In the genomic region with DNA sequence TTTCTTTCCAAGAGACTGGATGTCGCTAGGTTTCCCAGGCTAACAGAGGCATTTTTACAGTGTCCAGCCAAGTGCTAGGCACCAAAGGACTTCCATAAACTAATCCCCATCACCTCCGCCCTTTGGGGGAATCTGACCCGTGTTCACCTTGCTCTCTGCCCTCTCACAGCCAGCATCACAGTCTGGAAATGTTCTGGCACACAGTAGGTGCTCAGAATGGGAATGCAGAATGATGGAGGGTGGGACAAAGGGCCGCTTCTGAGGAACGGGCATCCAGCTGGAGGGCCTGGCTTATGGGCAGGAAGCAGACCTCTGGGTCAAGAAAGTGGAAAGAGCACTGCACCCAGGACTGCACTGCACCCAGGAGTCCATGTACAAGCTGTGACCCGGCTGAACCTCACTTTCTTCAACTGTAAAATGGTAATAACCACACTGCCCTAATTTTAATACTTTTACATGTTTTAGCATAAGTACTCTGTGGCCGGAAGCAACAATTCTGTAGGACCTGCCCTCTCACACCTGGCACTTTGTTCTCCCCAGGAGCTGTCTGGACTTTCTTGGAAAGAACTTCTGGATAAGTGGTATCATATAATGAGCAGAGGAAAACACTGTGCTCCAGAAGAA, we compare ENCODE assay signal across 9 cellular contexts. TPM values are rescaled to one million over a fixed set of nuclear protein-coding genes. Genes with fewer than 3 reads are reported as not detected.
A peak's percentile ranks its signal among the peaks of the same experiment; 100 is the strongest.
DNase-seq lines count a peak whose midpoint lies in the region; ATAC-seq, FAIRE-seq and TF ChIP-seq lines count a peak whose summit lies in the region.
"Had no signal": no experiment of that assay in that cellular context is flagged by ENCODE, and none has a peak within 500 bp of the region (broad histone marks: within the 10 kb centered on the region; RNA-seq: fewer than 3 reads in every experiment).

No MANE protein-coding gene starts in this region.

- peak overlapping the region; percentile 70 for H2AFZ ChIP-seq in GM12878 (ENCODE audit: control insufficient read depth, low read depth, low read length)

- H3K4me3 ChIP-seq in right atrium auricular region (peak overlapping the region; percentile 45 to 73), GM12878 (no peak overlapping the region), mesendoderm (ENCODE audit: low read length) (no peak overlapping the region), uterus (peak overlapping the region; percentile 35 to 60)
- H3K4me3 ChIP-seq: MG63 had no signal

- no peak overlapping the region for H2AK5ac ChIP-seq in mesendoderm (ENCODE audit: low read length)

- CTCF ChIA-PET in GM12878 (lab: Yijun Ruan, JAX): interaction anchor here (0.8 to 7.6 kb wide), 12 partner anchors 12 to 163 kb away, joined by 3 to 52 read pairs (median 4); a partner anchor contains a TSS

- 8% methylated on average over 7 of the region's 7 CpGs for WGBS in GM12878 (ENCODE audit: insufficient coverage, insufficient replicate concordance, low lambda C conversion rate, missing lambda C conversion rate)
- no CpG with 5 or more reads among the region's 7 CpGs for WGBS in mesendoderm (ENCODE audit: extremely low coverage, insufficient coverage, low lambda C conversion rate)

- RAD21 ChIA-PET in GM12878 (lab: Charles Lee; ENCODE audit: unreplicated experiment): interaction anchor here (1.2 to 2.2 kb wide), 3 partner anchors 98 to 219 kb away, joined by 4 to 6 read pairs (median 4); no protein-coding TSS in a partner anchor

- H3K4me1 ChIP-seq in right atrium auricular region (peaks cover 0 to 26% of the 10 kb centered on the region in 2 donors), GM12878 (ENCODE audit: control insufficient read depth, insufficient read depth, low read length) (peaks cover 16% of the 10 kb centered on the region), mesendoderm (ENCODE audit: control insufficient read depth, low read depth, low read length) (peaks cover 8% of the 10 kb centered on the region), uterus (peaks cover 0 to 8% of the 10 kb centered on the region in 2 donors)

- no peaks in the 10 kb centered on the region for H4K20me1 ChIP-seq in GM12878 (ENCODE audit: control insufficient read depth, insufficient read depth)

- FAIRE-seq in GM12878 (lab: Jason Lieb, UNC): peak; percentile 71

- H3K79me2 ChIP-seq in GM12878 (ENCODE audit: control insufficient read depth, insufficient read depth, low read length) (peaks cover 2% of the 10 kb centered on the region), mesendoderm (ENCODE audit: control insufficient read depth, insufficient read depth, low read length) (no peaks in the 10 kb centered on the region)

- no peak overlapping the region for H2BK15ac ChIP-seq in mesendoderm (replicated peaks; ENCODE audit: low read depth)

- H3K27me3 ChIP-seq in right atrium auricular region (no peaks in the 10 kb centered on the region), GM12878 (replicated peaks in 1 of 2; ENCODE audit: control insufficient read depth in 2 of 2, insufficient read depth in 2 of 2, low read length in 1 of 2) (no peaks in the 10 kb centered on the region), mesendoderm (ENCODE audit: insufficient read depth, low read length, poor library complexity) (no peaks in the 10 kb centered on the region), uterus (no peaks in the 10 kb centered on the region)
- H3K27me3 ChIP-seq: MG63 had no signal

- H2BK120ac ChIP-seq in mesendoderm (ENCODE audit: low read depth, low read length): no peak overlapping the region

- ATAC-seq in left cardiac atrium (no peak), GM12878 (no peak), GM18498 (IDR thresholded peaks at IDR 0.05; ENCODE audit: unreplicated experiment) (no peak)

- no peak for TF ChIP-seq POLR2A in GM12878 (IDR thresholded peaks at IDR 0.05; ENCODE audit: low read depth, low read length)
- no peak for TF ChIP-seq POLR2A in uterus (IDR thresholded peaks at IDR 0.05)

- in situ Hi-C loops in GM12878 (cut with MboI): no loop called here

- H3K79me1 ChIP-seq in mesendoderm (ENCODE audit: low read length): no peaks in the 10 kb centered on the region

- no peak overlapping the region for H3K4ac ChIP-seq in mesendoderm (ENCODE audit: low read depth, low read length)

- H3K9me3 ChIP-seq in right atrium auricular region (no peaks in the 10 kb centered on the region), GM12878 (replicated peaks; ENCODE audit: control insufficient read depth, insufficient read depth, low read length) (no peaks in the 10 kb centered on the region), uterus (no peaks in the 10 kb centered on the region)
- H3K9me3 ChIP-seq: MG63 had no signal

- H3K36me3 ChIP-seq in right atrium auricular region (no peaks in the 10 kb centered on the region), GM12878 (ENCODE audit: control insufficient read depth in 2 of 2, insufficient read depth in 2 of 2, low read length in 1 of 2) (peaks cover 0 to 3% of the 10 kb centered on the region in 2 experiments; a peak in 1 of 4 replicates), mesendoderm (ENCODE audit: control insufficient read depth, insufficient read depth, low read length) (no peaks in the 10 kb centered on the region), uterus (no peaks in the 10 kb centered on the region)

- H3K9ac ChIP-seq in GM12878 (ENCODE audit: control insufficient read depth, insufficient read depth, low read length) (peak overlapping the region; percentile 71), mesendoderm (ENCODE audit: low read length) (peak overlapping the region; percentile 73)

- peak overlapping the region; percentile 83 to 94 for H3K27ac ChIP-seq in right atrium auricular region
- no peak overlapping the region for H3K27ac ChIP-seq in GM12878 (ENCODE audit: control insufficient read depth, insufficient read depth)
- H3K27ac ChIP-seq in mesendoderm (ENCODE audit: low read depth, low read length): peak overlapping the region; percentile 52
- peak overlapping the region; percentile 82 to 92 for H3K27ac ChIP-seq in uterus

- peak overlapping the region; percentile 69 for H3K56ac ChIP-seq in mesendoderm (ENCODE audit: low read length)

- POLR2A ChIA-PET in GM12878 (lab: Charles Lee): interaction anchor here (0.9 to 1.1 kb wide), 2 partner anchors 71 to 113 kb away, joined by 3 read pairs; no protein-coding TSS in a partner anchor

- intact Hi-C loops in left cardiac atrium (cut with DNase I): loop anchor here (5.0 to 10.0 kb wide), 3 partner anchors 56 to 266 kb away; a partner anchor contains a TSS
- intact Hi-C loops in GM12878 (cut with micrococcal nuclease; ENCODE audit: unreplicated experiment): no loop called here
- intact Hi-C loops in uterus (cut with DNase I; ENCODE audit: low total_unique reads): loop anchor here (10.0 kb wide), 2 partner anchors 54 to 266 kb away; a partner anchor contains a TSS

- SMC1A ChIA-PET in GM12878 (lab: Charles Lee; ENCODE audit: uncharacterized antibody, unreplicated experiment): interaction anchor here (0.8 to 1.5 kb wide), 6 partner anchors 9 to 85 kb away, joined by 3 to 5 read pairs (median 4); a partner anchor contains a TSS

- peak overlapping the region; percentile 48 for H3K23ac ChIP-seq in mesendoderm (ENCODE audit: low read length)

- DNase-seq in right atrium auricular region (ENCODE audit: low spot score): no peak
- no peak for DNase-seq in left cardiac atrium
- DNase-seq in GM12878 (ENCODE audit: low read depth, low spot score): no peak
- DNase-seq in mesendoderm: no peak
- no peak for DNase-seq in uterus
- no peak for DNase-seq in RPMI8226
- DNase-seq in cortex of kidney (lab: John Stamatoyannopoulos, UW): no peak

- no peak overlapping the region for H4K5ac ChIP-seq in mesendoderm (ENCODE audit: low read length)

- no peak for TF ChIP-seq RAD21 in GM12878 (IDR thresholded peaks at IDR 0.05; ENCODE audit: insufficient read depth, low read depth, low read length)

- H3K18ac ChIP-seq in mesendoderm (ENCODE audit: low read length): no peak overlapping the region

- H4K8ac ChIP-seq in mesendoderm (ENCODE audit: low read depth, low read length): no peak overlapping the region

- BruUV-seq in GM12878 (replicated peaks; lab: Mats Ljungman, UMichigan): no TSS peak

- H2BK5ac ChIP-seq in mesendoderm (ENCODE audit: low read length): no peak overlapping the region

- TF ChIP-seq EP300 in GM12878 (IDR thresholded peaks at IDR 0.05; ENCODE audit: borderline replicate concordance in 1 of 2, control insufficient read depth in 1 of 2, low read depth in 2 of 2, low read length in 2 of 2): no peak

- peak overlapping the region; percentile 88 for H3K4me2 ChIP-seq in GM12878 (ENCODE audit: control insufficient read depth, insufficient read depth)
- peak overlapping the region; percentile 21 for H3K4me2 ChIP-seq in mesendoderm (ENCODE audit: low read length)

- no peak for TF ChIP-seq CTCF in right atrium auricular region (IDR thresholded peaks at IDR 0.05)
- no peak for TF ChIP-seq CTCF in GM12878 (IDR thresholded peaks at IDR 0.05 in 2 of 3, conservative IDR thresholded peaks at IDR 0.05 in 1 of 3; ENCODE audit: control insufficient read depth in 2 of 3, extremely low read depth in 1 of 3, insufficient read depth in 1 of 3, low read depth in 3 of 3, low read length in 3 of 3)
- TF ChIP-seq CTCF in uterus (IDR thresholded peaks at IDR 0.05): no peak

RNA-seq across cellular contexts. Expression of a gene that starts 0.9 kb away (rescaled TPM):
- 1 to 10 TPM; 1.0 to 6.3 TPM for total RNA-seq in right atrium auricular region
- 10 to 100 TPM; 14.7 to 31.6 TPM for total RNA-seq in left cardiac atrium
- 0.73 TPM in 1 of 2 replicates, not detected in the other for total RNA-seq in GM12878 (2013; cell fraction: nucleolus; rRNA removed)
- 2.5 and 4.1 TPM in 2 replicates for total RNA-seq in GM12878 (2014; rRNA removed)
- total RNA-seq in GM12878 (2014; rRNA removed; fragmentation: Illumina TruSeq; extraction: Trizol): 0.67 and 1.8 TPM in 2 replicates
- 1.3 and 2.8 TPM in 2 replicates for total RNA-seq in GM12878 (2021)
- polyA plus RNA-seq in GM12878 (2011; ENCODE audit: low read depth): not detected
- polyA plus RNA-seq in GM12878 (2011; rRNA removed): 0.62 and 0.76 TPM in 2 replicates
- polyA plus RNA-seq in GM12878 (2011; cell fraction: cytosol; rRNA removed): 0.79 and 1.3 TPM in 2 replicates
- 0.85 and 0.97 TPM in 2 replicates for polyA plus RNA-seq in GM12878 (2011; cell fraction: nucleus; rRNA removed)
- 1.0 and 1.7 TPM in 2 replicates for polyA plus RNA-seq in GM12878 (2012)
- polyA plus RNA-seq in GM12878 (2014; fragmentation: Illumina TruSeq; extraction: Trizol): 0.76 and 0.81 TPM in 2 replicates
- under 1 TPM; 0.32 to 0.91 TPM for polyA plus RNA-seq in GM12878 (2014; fragmentation: Nextera tagmentation; extraction: Ambion mirVana)
- polyA plus RNA-seq in GM12878 (2014; rRNA removed): 2.9 and 3.6 TPM in 2 replicates
- 1 to 10 TPM; 2.2 to 2.7 TPM for polyA plus RNA-seq in GM12878 (2016; fragmentation: Nextera tagmentation; extraction: Ambion mirVana)
- 0.26 TPM in 1 of 2 replicates, not detected in the other for polyA minus RNA-seq in GM12878 (2011; rRNA and poly(A)+ RNA removed)
- polyA minus RNA-seq in GM12878 (2011; cell fraction: cytosol; rRNA and poly(A)+ RNA removed): not detected in 2 replicates
- polyA minus RNA-seq in GM12878 (2011; cell fraction: nucleus; rRNA and poly(A)+ RNA removed): 0.24 TPM in 1 of 2 replicates, not detected in the other
- polyA plus RNA-seq in mesendoderm (2013, experiment 1 of 2): 7.9 TPM
- 8.2 TPM for polyA plus RNA-seq in mesendoderm (2013, experiment 2 of 2)
- total RNA-seq in uterus: 10 to 100 TPM in 1 of 4 donors, 1 to 10 TPM in 3; 3.1 to 10.5 (median 7.4) TPM

RNA-seq across cellular contexts. Expression of a gene that starts 4.8 kb away (rescaled TPM):
- total RNA-seq in right atrium auricular region: 10 to 100 TPM in 1 of 2 donors, 1 to 10 TPM in 1; 5.3 to 12.0 TPM
- 10 to 100 TPM; 13.0 to 14.7 TPM for total RNA-seq in left cardiac atrium
- total RNA-seq in GM12878 (2013; cell fraction: nucleolus; rRNA removed): 44.1 and 50.6 TPM in 2 replicates
- total RNA-seq in GM12878 (2014; rRNA removed): 15.4 and 16.4 TPM in 2 replicates
- 11.5 and 14.9 TPM in 2 replicates for total RNA-seq in GM12878 (2014; rRNA removed; fragmentation: Illumina TruSeq; extraction: Trizol)
- total RNA-seq in GM12878 (2021): 13.6 and 21.6 TPM in 2 replicates
- polyA plus RNA-seq in GM12878 (2011; ENCODE audit: low read depth): 9.2 TPM
- 9.6 and 12.0 TPM in 2 replicates for polyA plus RNA-seq in GM12878 (2011; rRNA removed)
- polyA plus RNA-seq in GM12878 (2011; cell fraction: cytosol; rRNA removed): 13.3 and 16.0 TPM in 2 replicates
- 32.3 and 32.5 TPM in 2 replicates for polyA plus RNA-seq in GM12878 (2011; cell fraction: nucleus; rRNA removed)
- 12.0 and 12.3 TPM in 2 replicates for polyA plus RNA-seq in GM12878 (2012)
- polyA plus RNA-seq in GM12878 (2014; fragmentation: Illumina TruSeq; extraction: Trizol): 17.3 and 17.5 TPM in 2 replicates
- polyA plus RNA-seq in GM12878 (2014; fragmentation: Nextera tagmentation; extraction: Ambion mirVana): 1 to 10 TPM; 4.4 to 7.0 TPM
- 19.9 and 20.3 TPM in 2 replicates for polyA plus RNA-seq in GM12878 (2014; rRNA removed)
- 10 to 100 TPM; 25.4 to 25.6 TPM for polyA plus RNA-seq in GM12878 (2016; fragmentation: Nextera tagmentation; extraction: Ambion mirVana)
- 14.2 and 14.5 TPM in 2 replicates for polyA minus RNA-seq in GM12878 (2011; rRNA and poly(A)+ RNA removed)
- polyA minus RNA-seq in GM12878 (2011; cell fraction: cytosol; rRNA and poly(A)+ RNA removed): 4.0 and 5.3 TPM in 2 replicates
- 8.2 and 9.9 TPM in 2 replicates for polyA minus RNA-seq in GM12878 (2011; cell fraction: nucleus; rRNA and poly(A)+ RNA removed)
- 18.0 TPM for polyA plus RNA-seq in mesendoderm (2013, experiment 1 of 2)
- polyA plus RNA-seq in mesendoderm (2013, experiment 2 of 2): 17.9 TPM
- total RNA-seq in uterus: 10 to 100 TPM; 14.4 to 54.3 (median 39.3) TPM

RNA-seq across cellular contexts. Expression of a gene that starts 57.0 kb away (rescaled TPM):
- total RNA-seq in right atrium auricular region: 10 to 100 TPM; 79.7 to 81.2 TPM
- 100 to 1,000 TPM in 1 of 2 donors, 10 to 100 TPM in 1; 98.1 to 104 TPM for total RNA-seq in left cardiac atrium
- 39.4 and 44.8 TPM in 2 replicates for total RNA-seq in GM12878 (2013; cell fraction: nucleolus; rRNA removed)
- total RNA-seq in GM12878 (2014; rRNA removed): 99.2 and 137 TPM in 2 replicates
- total RNA-seq in GM12878 (2014; rRNA removed; fragmentation: Illumina TruSeq; extraction: Trizol): 137 and 141 TPM in 2 replicates
- 106 and 109 TPM in 2 replicates for total RNA-seq in GM12878 (2021)
- polyA plus RNA-seq in GM12878 (2011; ENCODE audit: low read depth): 96.8 TPM
- polyA plus RNA-seq in GM12878 (2011; rRNA removed): 145 and 237 TPM in 2 replicates
- polyA plus RNA-seq in GM12878 (2011; cell fraction: cytosol; rRNA removed): 45.3 and 45.6 TPM in 2 replicates
- polyA plus RNA-seq in GM12878 (2011; cell fraction: nucleus; rRNA removed): 28.1 and 37.8 TPM in 2 replicates
- polyA plus RNA-seq in GM12878 (2012): 129 and 139 TPM in 2 replicates
- 153 and 210 TPM in 2 replicates for polyA plus RNA-seq in GM12878 (2014; fragmentation: Illumina TruSeq; extraction: Trizol)
- 100 to 1,000 TPM; 132 to 152 TPM for polyA plus RNA-seq in GM12878 (2014; fragmentation: Nextera tagmentation; extraction: Ambion mirVana)
- polyA plus RNA-seq in GM12878 (2014; rRNA removed): 149 and 159 TPM in 2 replicates
- polyA plus RNA-seq in GM12878 (2016; fragmentation: Nextera tagmentation; extraction: Ambion mirVana): 100 to 1,000 TPM; 131 to 147 TPM
- polyA minus RNA-seq in GM12878 (2011; rRNA and poly(A)+ RNA removed): 46.0 and 48.4 TPM in 2 replicates
- 20.2 and 26.7 TPM in 2 replicates for polyA minus RNA-seq in GM12878 (2011; cell fraction: cytosol; rRNA and poly(A)+ RNA removed)
- polyA minus RNA-seq in GM12878 (2011; cell fraction: nucleus; rRNA and poly(A)+ RNA removed): 8.8 and 13.1 TPM in 2 replicates
- polyA plus RNA-seq in mesendoderm (2013, experiment 1 of 2): 222 TPM
- 222 TPM for polyA plus RNA-seq in mesendoderm (2013, experiment 2 of 2)
- 100 to 1,000 TPM; 117 to 261 (median 204) TPM for total RNA-seq in uterus

RNA-seq across cellular contexts. Expression of a gene that starts 58.1 kb away (rescaled TPM):
- total RNA-seq in right atrium auricular region (1 to 10 TPM; 4.9 to 5.6 TPM), left cardiac atrium (1 to 10 TPM; 4.5 to 5.0 TPM), GM12878 (2014; rRNA removed) (10.6 and 13.2 TPM in 2 replicates), GM12878 (2014; rRNA removed; fragmentation: Illumina TruSeq; extraction: Trizol) (8.0 and 9.5 TPM in 2 replicates), GM12878 (2021) (9.1 and 11.3 TPM in 2 replicates), uterus (10 to 100 TPM in 1 of 4 donors, 1 to 10 TPM in 2, under 1 TPM in 1; 0.59 to 30.0 (median 5.3) TPM)
- total RNA-seq in GM12878 (2013; cell fraction: nucleolus; rRNA removed): 19.5 and 20.1 TPM in 2 replicates
- 4.4 TPM for polyA plus RNA-seq in GM12878 (2011; ENCODE audit: low read depth)
- polyA plus RNA-seq in GM12878 (2011; rRNA removed) (8.5 and 11.5 TPM in 2 replicates), GM12878 (2014; fragmentation: Illumina TruSeq; extraction: Trizol) (5.5 and 7.6 TPM in 2 replicates), GM12878 (2014; fragmentation: Nextera tagmentation; extraction: Ambion mirVana) (1 to 10 TPM; 2.7 to 3.0 TPM), GM12878 (2014; rRNA removed) (12.2 and 13.4 TPM in 2 replicates), GM12878 (2016; fragmentation: Nextera tagmentation; extraction: Ambion mirVana) (1 to 10 TPM; 7.0 to 7.6 TPM)
- 9.3 and 12.2 TPM in 2 replicates for polyA plus RNA-seq in GM12878 (2011; cell fraction: cytosol; rRNA removed)
- polyA plus RNA-seq in GM12878 (2011; cell fraction: nucleus; rRNA removed): 8.5 and 11.6 TPM in 2 replicates
- polyA plus RNA-seq in GM12878 (2012): 6.6 and 9.2 TPM in 2 replicates
- 10.1 and 12.7 TPM in 2 replicates for polyA minus RNA-seq in GM12878 (2011; rRNA and poly(A)+ RNA removed)
- polyA minus RNA-seq in GM12878 (2011; cell fraction: cytosol; rRNA and poly(A)+ RNA removed): 2.3 and 6.1 TPM in 2 replicates
- 5.3 and 10.5 TPM in 2 replicates for polyA minus RNA-seq in GM12878 (2011; cell fraction: nucleus; rRNA and poly(A)+ RNA removed)
- 17.3 TPM for polyA plus RNA-seq in mesendoderm (2013, experiment 1 of 2)
- polyA plus RNA-seq in mesendoderm (2013, experiment 2 of 2): 16.7 TPM

Comparison
In these comparisons a context has a peak if more than half of its experiments do, and no peak if none do; other contexts are left out.
1. H3K4me3 ChIP-seq: peak in right atrium auricular region (2 of 2) and uterus (2 of 2); none in GM12878 (single experiment) and mesendoderm (single experiment).